22 cellular contexts compared by ENCODE assay signal in the genomic region with DNA sequence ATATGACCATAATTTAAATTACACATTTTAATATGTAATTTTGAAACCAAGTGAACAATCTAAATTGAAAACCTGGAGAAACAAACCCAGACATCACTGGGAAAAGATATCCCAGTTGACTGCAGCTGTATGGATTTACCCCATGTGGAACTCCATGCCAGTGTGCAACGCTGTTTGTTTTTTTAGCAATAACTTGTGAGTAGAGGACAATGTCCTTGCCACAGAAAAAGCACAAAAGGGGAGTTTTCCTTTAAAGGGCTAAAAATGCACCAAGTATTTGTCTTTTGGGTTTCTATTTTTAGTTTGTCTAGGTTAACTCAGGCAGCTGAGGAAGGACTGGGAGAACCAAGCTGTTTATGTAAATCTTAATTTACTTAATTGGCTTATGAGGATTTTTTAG. TPM values are rescaled to one million over a fixed set of nuclear protein-coding genes. Genes with fewer than 3 reads are reported as not detected.
"Had no signal": no experiment of that assay in that cellular context is flagged by ENCODE, and none has a peak within 500 bp of the region (broad histone marks: within the 10 kb centered on the region; RNA-seq: fewer than 3 reads in every experiment).

No MANE protein-coding gene starts in this region.

- ATAC-seq: gastrocnemius medialis; heart right ventricle; left cardiac atrium; lower lobe of right lung; naive thymus-derived CD8-positive, alpha-beta T cell; psoas muscle; right cardiac atrium; stimulated activated naive B cell treated with anti-CD40 and anti-IgM and Interleukin-4, amounts not matched to agents 10 μg/mL and 1 μg/mL and 100 μg/mL, for 72 hours had no signal

- H3K4me3 ChIP-seq: gastrocnemius medialis, heart right ventricle, left ventricle myocardium inferior, lower lobe of right lung, psoas muscle, thoracic aorta, tibial nerve, upper lobe of left lung had no signal

- H3K36me3 ChIP-seq: gastrocnemius medialis, heart right ventricle, left ventricle myocardium inferior, lower lobe of right lung, thoracic aorta, tibial nerve, upper lobe of left lung had no signal

- H3K4me1 ChIP-seq: gastrocnemius medialis, heart right ventricle, left ventricle myocardium inferior, lower lobe of right lung, psoas muscle, tibial nerve, upper lobe of left lung had no signal

- DNase-seq: cortex of kidney; foreskin fibroblast; gastrocnemius medialis; heart right ventricle; hippocampal formation; left cardiac atrium; left ventricle myocardium inferior; lower lobe of right lung; naive thymus-derived CD8-positive, alpha-beta T cell; nephron progenitor cell; nucleus accumbens; posterior cingulate gyrus; psoas muscle; right cardiac atrium; small intestine; stimulated activated CD4-positive, alpha-beta T cell treated with anti-CD3 and anti-CD28 coated beads, Interleukin-15, amount 100 ng/mL, for 24 hours; stimulated activated CD4-positive, alpha-beta T cell treated with anti-CD3 and anti-CD28 coated beads, Interleukin-2, amount 100 ng/mL, for 48 hours; stimulated activated naive B cell treated with anti-CD40 and anti-IgM and Interleukin-4, amounts not matched to agents 10 μg/mL and 1 μg/mL and 100 μg/mL, for 72 hours; upper lobe of left lung had no signal

- H3K27me3 ChIP-seq: gastrocnemius medialis, heart right ventricle, tibial nerve, upper lobe of left lung had no signal

- H3K9me3 ChIP-seq: gastrocnemius medialis, lower lobe of right lung, psoas muscle, thoracic aorta had no signal

- H3K27ac ChIP-seq: gastrocnemius medialis, heart right ventricle, left ventricle myocardium inferior, lower lobe of right lung, psoas muscle, thoracic aorta, tibial nerve, upper lobe of left lung had no signal

RNA-seq across cellular contexts. Expression of gene COL17A1, which starts 15.1 kb away (rescaled TPM):
- total RNA-seq: left ventricle myocardium inferior; naive thymus-derived CD8-positive, alpha-beta T cell; osteocyte had no signal
- polyA plus RNA-seq: naive thymus-derived CD8-positive, alpha-beta T cell had no signal
